ENCODE assay signal across 1 cellular context in the genomic region with DNA sequence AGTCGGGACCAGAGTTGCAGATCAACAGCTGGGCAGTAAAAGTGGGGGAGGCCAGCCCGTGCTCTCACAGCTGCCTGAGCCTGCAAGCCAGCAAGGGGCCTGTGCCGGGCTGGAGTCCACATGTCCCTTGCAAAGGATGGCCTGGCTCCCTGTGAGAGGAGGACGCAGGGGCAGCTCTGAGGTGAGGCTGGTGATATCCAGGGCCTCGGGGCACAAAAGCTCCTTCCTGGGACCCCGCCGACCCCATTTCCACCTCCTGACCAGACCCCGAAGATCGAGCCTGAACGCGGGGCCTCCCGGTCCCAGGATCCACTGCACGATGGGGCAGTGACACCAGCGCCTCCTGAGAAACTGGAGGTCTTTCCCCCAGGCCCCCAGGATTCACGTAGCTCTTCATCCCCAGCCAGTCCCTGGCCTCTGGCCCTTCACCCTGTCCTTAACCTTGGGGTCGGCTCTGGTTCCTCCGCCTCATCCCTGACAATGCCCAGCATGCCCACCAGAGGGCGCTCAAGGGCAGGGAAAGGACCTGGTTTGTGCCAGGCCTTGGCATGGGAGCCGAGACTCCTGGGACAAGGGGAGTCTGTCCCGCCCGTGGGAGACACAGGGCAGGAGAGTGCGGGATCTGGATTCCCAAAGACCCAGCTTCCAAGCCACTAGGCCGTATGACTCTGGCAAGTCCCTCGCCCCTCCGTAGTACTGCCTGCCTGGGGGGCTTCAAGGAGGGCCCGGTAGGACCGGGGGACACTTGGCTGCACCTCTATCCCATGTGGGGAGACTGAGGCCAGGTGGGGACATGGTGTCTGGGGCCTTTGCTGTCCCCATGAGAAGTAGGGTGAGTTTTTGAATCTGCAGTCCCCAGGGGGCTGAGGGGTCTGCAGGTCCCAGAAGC.
TF ChIP-seq lines count a peak whose summit lies in the region.

No MANE protein-coding gene starts in this region.

TF ChIP-seq in GM23338, 12 proteins besides CTCF, POLR2A, EP300 and RAD21 (continued from another document):
- TF ChIP-seq NANOG (IDR thresholded peaks at IDR 0.05; ENCODE audit: borderline replicate concordance) = no peak
- TF ChIP-seq ZNF331 (CRISPR knock-in tag; IDR thresholded peaks at IDR 0.05; ENCODE audit: low read depth) = no peak
- TF ChIP-seq CREB1 (CRISPR knock-in tag; IDR thresholded peaks at IDR 0.05; ENCODE audit: low read depth) = no peak
- TF ChIP-seq, protein P1, sequence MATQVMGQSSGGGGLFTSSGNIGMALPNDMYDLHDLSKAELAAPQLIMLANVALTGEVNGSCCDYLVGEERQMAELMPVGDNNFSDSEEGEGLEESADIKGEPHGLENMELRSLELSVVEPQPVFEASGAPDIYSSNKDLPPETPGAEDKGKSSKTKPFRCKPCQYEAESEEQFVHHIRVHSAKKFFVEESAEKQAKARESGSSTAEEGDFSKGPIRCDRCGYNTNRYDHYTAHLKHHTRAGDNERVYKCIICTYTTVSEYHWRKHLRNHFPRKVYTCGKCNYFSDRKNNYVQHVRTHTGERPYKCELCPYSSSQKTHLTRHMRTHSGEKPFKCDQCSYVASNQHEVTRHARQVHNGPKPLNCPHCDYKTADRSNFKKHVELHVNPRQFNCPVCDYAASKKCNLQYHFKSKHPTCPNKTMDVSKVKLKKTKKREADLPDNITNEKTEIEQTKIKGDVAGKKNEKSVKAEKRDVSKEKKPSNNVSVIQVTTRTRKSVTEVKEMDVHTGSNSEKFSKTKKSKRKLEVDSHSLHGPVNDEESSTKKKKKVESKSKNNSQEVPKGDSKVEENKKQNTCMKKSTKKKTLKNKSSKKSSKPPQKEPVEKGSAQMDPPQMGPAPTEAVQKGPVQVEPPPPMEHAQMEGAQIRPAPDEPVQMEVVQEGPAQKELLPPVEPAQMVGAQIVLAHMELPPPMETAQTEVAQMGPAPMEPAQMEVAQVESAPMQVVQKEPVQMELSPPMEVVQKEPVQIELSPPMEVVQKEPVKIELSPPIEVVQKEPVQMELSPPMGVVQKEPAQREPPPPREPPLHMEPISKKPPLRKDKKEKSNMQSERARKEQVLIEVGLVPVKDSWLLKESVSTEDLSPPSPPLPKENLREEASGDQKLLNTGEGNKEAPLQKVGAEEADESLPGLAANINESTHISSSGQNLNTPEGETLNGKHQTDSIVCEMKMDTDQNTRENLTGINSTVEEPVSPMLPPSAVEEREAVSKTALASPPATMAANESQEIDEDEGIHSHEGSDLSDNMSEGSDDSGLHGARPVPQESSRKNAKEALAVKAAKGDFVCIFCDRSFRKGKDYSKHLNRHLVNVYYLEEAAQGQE (IDR thresholded peaks at IDR 0.05; ENCODE audit: unreplicated experiment) = no peak
- TF ChIP-seq, protein P2, sequence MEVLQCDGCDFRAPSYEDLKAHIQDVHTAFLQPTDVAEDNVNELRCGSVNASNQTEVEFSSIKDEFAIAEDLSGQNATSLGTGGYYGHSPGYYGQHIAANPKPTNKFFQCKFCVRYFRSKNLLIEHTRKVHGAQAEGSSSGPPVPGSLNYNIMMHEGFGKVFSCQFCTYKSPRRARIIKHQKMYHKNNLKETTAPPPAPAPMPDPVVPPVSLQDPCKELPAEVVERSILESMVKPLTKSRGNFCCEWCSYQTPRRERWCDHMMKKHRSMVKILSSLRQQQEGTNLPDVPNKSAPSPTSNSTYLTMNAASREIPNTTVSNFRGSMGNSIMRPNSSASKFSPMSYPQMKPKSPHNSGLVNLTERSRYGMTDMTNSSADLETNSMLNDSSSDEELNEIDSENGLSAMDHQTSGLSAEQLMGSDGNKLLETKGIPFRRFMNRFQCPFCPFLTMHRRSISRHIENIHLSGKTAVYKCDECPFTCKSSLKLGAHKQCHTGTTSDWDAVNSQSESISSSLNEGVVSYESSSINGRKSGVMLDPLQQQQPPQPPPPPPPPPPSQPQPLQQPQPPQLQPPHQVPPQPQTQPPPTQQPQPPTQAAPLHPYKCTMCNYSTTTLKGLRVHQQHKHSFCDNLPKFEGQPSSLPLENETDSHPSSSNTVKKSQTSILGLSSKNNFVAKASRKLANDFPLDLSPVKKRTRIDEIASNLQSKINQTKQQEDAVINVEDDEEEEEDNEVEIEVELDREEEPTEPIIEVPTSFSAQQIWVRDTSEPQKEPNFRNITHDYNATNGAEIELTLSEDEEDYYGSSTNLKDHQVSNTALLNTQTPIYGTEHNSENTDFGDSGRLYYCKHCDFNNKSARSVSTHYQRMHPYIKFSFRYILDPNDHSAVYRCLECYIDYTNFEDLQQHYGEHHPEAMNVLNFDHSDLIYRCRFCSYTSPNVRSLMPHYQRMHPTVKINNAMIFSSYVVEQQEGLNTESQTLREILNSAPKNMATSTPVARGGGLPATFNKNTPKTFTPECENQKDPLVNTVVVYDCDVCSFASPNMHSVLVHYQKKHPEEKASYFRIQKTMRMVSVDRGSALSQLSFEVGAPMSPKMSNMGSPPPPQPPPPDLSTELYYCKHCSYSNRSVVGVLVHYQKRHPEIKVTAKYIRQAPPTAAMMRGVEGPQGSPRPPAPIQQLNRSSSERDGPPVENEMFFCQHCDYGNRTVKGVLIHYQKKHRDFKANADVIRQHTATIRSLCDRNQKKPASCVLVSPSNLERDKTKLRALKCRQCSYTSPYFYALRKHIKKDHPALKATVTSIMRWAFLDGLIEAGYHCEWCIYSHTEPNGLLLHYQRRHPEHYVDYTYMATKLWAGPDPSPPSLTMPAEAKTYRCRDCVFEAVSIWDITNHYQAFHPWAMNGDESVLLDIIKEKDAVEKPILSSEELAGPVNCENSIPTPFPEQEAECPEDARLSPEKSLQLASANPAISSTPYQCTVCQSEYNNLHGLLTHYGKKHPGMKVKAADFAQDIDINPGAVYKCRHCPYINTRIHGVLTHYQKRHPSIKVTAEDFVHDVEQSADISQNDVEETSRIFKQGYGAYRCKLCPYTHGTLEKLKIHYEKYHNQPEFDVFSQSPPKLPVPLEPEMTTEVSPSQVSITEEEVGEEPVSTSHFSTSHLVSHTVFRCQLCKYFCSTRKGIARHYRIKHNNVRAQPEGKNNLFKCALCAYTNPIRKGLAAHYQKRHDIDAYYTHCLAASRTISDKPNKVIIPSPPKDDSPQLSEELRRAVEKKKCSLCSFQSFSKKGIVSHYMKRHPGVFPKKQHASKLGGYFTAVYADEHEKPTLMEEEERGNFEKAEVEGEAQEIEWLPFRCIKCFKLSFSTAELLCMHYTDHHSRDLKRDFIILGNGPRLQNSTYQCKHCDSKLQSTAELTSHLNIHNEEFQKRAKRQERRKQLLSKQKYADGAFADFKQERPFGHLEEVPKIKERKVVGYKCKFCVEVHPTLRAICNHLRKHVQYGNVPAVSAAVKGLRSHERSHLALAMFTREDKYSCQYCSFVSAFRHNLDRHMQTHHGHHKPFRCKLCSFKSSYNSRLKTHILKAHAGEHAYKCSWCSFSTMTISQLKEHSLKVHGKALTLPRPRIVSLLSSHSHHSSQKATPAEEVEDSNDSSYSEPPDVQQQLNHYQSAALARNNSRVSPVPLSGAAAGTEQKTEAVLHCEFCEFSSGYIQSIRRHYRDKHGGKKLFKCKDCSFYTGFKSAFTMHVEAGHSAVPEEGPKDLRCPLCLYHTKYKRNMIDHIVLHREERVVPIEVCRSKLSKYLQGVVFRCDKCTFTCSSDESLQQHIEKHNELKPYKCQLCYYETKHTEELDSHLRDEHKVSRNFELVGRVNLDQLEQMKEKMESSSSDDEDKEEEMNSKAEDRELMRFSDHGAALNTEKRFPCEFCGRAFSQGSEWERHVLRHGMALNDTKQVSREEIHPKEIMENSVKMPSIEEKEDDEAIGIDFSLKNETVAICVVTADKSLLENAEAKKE (CRISPR knock-in tag; IDR thresholded peaks at IDR 0.05) = no peak
- TF ChIP-seq STAT1 (IDR thresholded peaks at IDR 0.05; ENCODE audit: unreplicated experiment) = no peak
- TF ChIP-seq EZH2phosphoT487 (IDR thresholded peaks at IDR 0.05; ENCODE audit: unreplicated experiment) = no peak
TF ChIP-seq in GM23338: peak in this region for 0.
